ENCODE assay signal across 16 cellular contexts in genomic region chr9:87054999-87055686, GRCh38.
DNase-seq lines count a peak whose midpoint lies in the region; ATAC-seq, FAIRE-seq and TF ChIP-seq lines count a peak whose summit lies in the region.
"Had no signal": no experiment of that assay in that cellular context is flagged by ENCODE, and none has a peak within 500 bp of the region (broad histone marks: within the 10 kb centered on the region; RNA-seq: fewer than 3 reads in every experiment).

No MANE protein-coding gene starts in this region.

- no peaks in the 10 kb centered on the region for H3K9me2 ChIP-seq in GM23338 (ENCODE audit: insufficient read depth)

- no peak overlapping the region for H3K27ac Mint-ChIP-seq in GM23338
- H3K27ac Mint-ChIP-seq: CD4-positive, alpha-beta memory T cell had no signal

- H2AFZ ChIP-seq in GM23338: no peak overlapping the region
- H2AFZ ChIP-seq: GM23248 had no signal

- H3K79me2 ChIP-seq in GM23338 (replicated peaks; ENCODE audit: insufficient read depth): no peaks in the 10 kb centered on the region

- H3K4me1 Mint-ChIP-seq in GM23338: peaks cover 8% of the 10 kb centered on the region
- H3K4me1 Mint-ChIP-seq: CD4-positive, alpha-beta memory T cell had no signal

- peak overlapping the region; percentile 25; the same call in 1 of the 2 replicates for H3K4me2 ChIP-seq in GM23338

- no peaks in the 10 kb centered on the region for H3K36me3 Mint-ChIP-seq in GM23338 (ENCODE audit: low read depth)
- H3K36me3 Mint-ChIP-seq: CD4-positive, alpha-beta memory T cell had no signal

- H3K27ac ChIP-seq in GM23338 (ENCODE audit: low read depth) (no peak overlapping the region), A673 (ENCODE audit: low read depth, low read length, poor library complexity, severe bottlenecking) (no peak overlapping the region)
- H3K27ac ChIP-seq: C4-2B, GM23248 had no signal

- H3K4me1 ChIP-seq in GM23338 (ENCODE audit: insufficient read depth) (peaks cover 12% of the 10 kb centered on the region), A673 (ENCODE audit: insufficient read depth, low read length, poor library complexity, severe bottlenecking) (no peaks in the 10 kb centered on the region)
- H3K4me1 ChIP-seq: BE2C had no signal

- H3K27me3 Mint-ChIP-seq in GM23338 (ENCODE audit: insufficient read depth, low read depth, poor library complexity): no peaks in the 10 kb centered on the region

- H3K4me3 Mint-ChIP-seq in GM23338: no peak overlapping the region
- H3K4me3 Mint-ChIP-seq: CD4-positive, alpha-beta memory T cell had no signal

- no peaks in the 10 kb centered on the region for H3F3A ChIP-seq in GM23338 (replicated peaks; ENCODE audit: low read depth)

- CTCF ChIA-PET in A673 (lab: Charles Lee): no interaction called here

- BruUV-seq in A673 (replicated peaks; lab: Mats Ljungman, UMichigan): no TSS peak

- no peak for DNase-seq in GM23338 (ENCODE audit: low spot score)
- peak; percentile 28 for DNase-seq in NCI-H1105 (lab: John Stamatoyannopoulos, UW)
- DNase-seq in bronchial epithelial cell (ENCODE audit: low read depth): peak; percentile 45
- peak; percentile 90 for DNase-seq in fibroblast of the aortic adventitia (ENCODE audit: low read depth)
- no peak for DNase-seq in A673 (ENCODE audit: low spot score)
- DNase-seq in frontal cortex (ENCODE audit: low spot score in 2 of 2): no peak
- DNase-seq in KG1 (lab: John Stamatoyannopoulos, UW): no peak
- DNase-seq: BE2C; CD4-positive, alpha-beta memory T cell; DMS79; GM23248; H7 had no signal

- H3K36me3 ChIP-seq in GM23338 (ENCODE audit: insufficient read depth) (no peaks in the 10 kb centered on the region), bronchial epithelial cell (ENCODE audit: control insufficient read depth, insufficient read depth, low read length) (no peaks in the 10 kb centered on the region), A673 (ENCODE audit: insufficient read depth, low read length, poor library complexity, severe bottlenecking) (no peaks in the 10 kb centered on the region)
- H3K36me3 ChIP-seq: BE2C had no signal

- POLR2A ChIA-PET in A673 (lab: Charles Lee; ENCODE audit: low non-redundant PET): no interaction called here

- no peaks in the 10 kb centered on the region for H4K20me1 ChIP-seq in GM23338 (replicated peaks; ENCODE audit: insufficient read depth)

- no peak for TF ChIP-seq CTCF in GM23338 (conservative IDR thresholded peaks at IDR 0.05; ENCODE audit: low read depth in 2 of 2)
- no peak for TF ChIP-seq CTCF in bronchial epithelial cell (IDR thresholded peaks at IDR 0.05; ENCODE audit: insufficient read depth, low read length, severe bottlenecking)
- no peak for TF ChIP-seq CTCF in fibroblast of the aortic adventitia (IDR thresholded peaks at IDR 0.05; ENCODE audit: insufficient read depth, low read length)
- TF ChIP-seq CTCF in A673 (conservative IDR thresholded peaks at IDR 0.05; ENCODE audit: low read depth, low read length): no peak

- no peak for ATAC-seq in GM23338
- ATAC-seq: GM12878 had no signal

- H3K9me3 ChIP-seq in A673 (ENCODE audit: low read depth, low read length, poor library complexity, severe bottlenecking): no peaks in the 10 kb centered on the region
- H3K9me3 ChIP-seq: BE2C had no signal

- H3K27me3 ChIP-seq in GM23338 (ENCODE audit: insufficient read depth) (no peaks in the 10 kb centered on the region), bronchial epithelial cell (ENCODE audit: control insufficient read depth, insufficient read depth, low read length) (no peaks in the 10 kb centered on the region), A673 (replicated peaks; ENCODE audit: insufficient read depth, low read depth, low read length, poor library complexity) (no peaks in the 10 kb centered on the region)
- H3K27me3 ChIP-seq: BE2C had no signal

- no peaks in the 10 kb centered on the region; the same call in 2 of the 3 replicates for H3K9me3 Mint-ChIP-seq in GM23338

- FAIRE-seq in bronchial epithelial cell (lab: Jason Lieb, UNC) (no peak), frontal cortex (lab: Jason Lieb, UNC) (no peak)
- FAIRE-seq: A204.1, GM12878, GM18507 had no signal

- intact Hi-C loops in A673 (cut with micrococcal nuclease; ENCODE audit: unreplicated experiment): no loop called here

- no peak overlapping the region for H3K4me3 ChIP-seq in GM23338
- no peak overlapping the region for H3K4me3 ChIP-seq in bronchial epithelial cell (ENCODE audit: low read depth, low read length)
- no peak overlapping the region for H3K4me3 ChIP-seq in fibroblast of the aortic adventitia (ENCODE audit: low read depth, low read length)
- H3K4me3 ChIP-seq in A673 (ENCODE audit: low read depth, low read length, poor library complexity, severe bottlenecking): no peak overlapping the region
- H3K4me3 ChIP-seq: GM12878, GM23248 had no signal

TF ChIP-seq in GM23338, 12 proteins besides CTCF, POLR2A, EP300 and RAD21:
- TF ChIP-seq ZNF331 (CRISPR knock-in tag; IDR thresholded peaks at IDR 0.05; ENCODE audit: low read depth): no peak
- TF ChIP-seq STAT1 (IDR thresholded peaks at IDR 0.05; ENCODE audit: unreplicated experiment): no peak
- TF ChIP-seq ZNF114 (CRISPR knock-in tag; IDR thresholded peaks at IDR 0.05): no peak

Comparison
In these comparisons a context has a peak if more than half of its experiments do, and no peak if none do; other contexts are left out.
1. DNase-seq: peak in NCI-H1105 (single experiment), bronchial epithelial cell (single experiment) and fibroblast of the aortic adventitia (single experiment); none in GM23338 (single experiment), A673 (single experiment), frontal cortex (0 of 2) and KG1 (single experiment).